ENCODE assay signal across 7 cellular contexts in genomic region chr1:222811671-222812070, GRCh38.
"Had no signal": no experiment of that assay in that cellular context is flagged by ENCODE, and none has a peak within 500 bp of the region (broad histone marks: within the 10 kb centered on the region; RNA-seq: fewer than 3 reads in every experiment).

No MANE protein-coding gene starts in this region.

- H3K9ac ChIP-seq: GM23248 had no signal

- ATAC-seq: HCT116 had no signal

- H3K27ac Mint-ChIP-seq: IgD-negative memory B cell had no signal

- H3K36me3 ChIP-seq: HAP-1 had no signal

- H3K36me3 Mint-ChIP-seq: IgD-negative memory B cell had no signal

- H3K9me3 Mint-ChIP-seq: IgD-negative memory B cell had no signal

- FAIRE-seq: HTR-8/SVneo had no signal

- H3K27ac ChIP-seq: GM23248 had no signal

- H3K9me3 ChIP-seq: HAP-1 had no signal

- H3K4me3 ChIP-seq: GM23248, HAP-1 had no signal

- H2AFZ ChIP-seq: GM23248 had no signal

- H3K27me3 Mint-ChIP-seq: IgD-negative memory B cell had no signal

- DNase-seq: GM23248, GOT3, H7 had no signal
